Comparison of ENCODE assay signal across 1 cellular context in the genomic region with DNA sequence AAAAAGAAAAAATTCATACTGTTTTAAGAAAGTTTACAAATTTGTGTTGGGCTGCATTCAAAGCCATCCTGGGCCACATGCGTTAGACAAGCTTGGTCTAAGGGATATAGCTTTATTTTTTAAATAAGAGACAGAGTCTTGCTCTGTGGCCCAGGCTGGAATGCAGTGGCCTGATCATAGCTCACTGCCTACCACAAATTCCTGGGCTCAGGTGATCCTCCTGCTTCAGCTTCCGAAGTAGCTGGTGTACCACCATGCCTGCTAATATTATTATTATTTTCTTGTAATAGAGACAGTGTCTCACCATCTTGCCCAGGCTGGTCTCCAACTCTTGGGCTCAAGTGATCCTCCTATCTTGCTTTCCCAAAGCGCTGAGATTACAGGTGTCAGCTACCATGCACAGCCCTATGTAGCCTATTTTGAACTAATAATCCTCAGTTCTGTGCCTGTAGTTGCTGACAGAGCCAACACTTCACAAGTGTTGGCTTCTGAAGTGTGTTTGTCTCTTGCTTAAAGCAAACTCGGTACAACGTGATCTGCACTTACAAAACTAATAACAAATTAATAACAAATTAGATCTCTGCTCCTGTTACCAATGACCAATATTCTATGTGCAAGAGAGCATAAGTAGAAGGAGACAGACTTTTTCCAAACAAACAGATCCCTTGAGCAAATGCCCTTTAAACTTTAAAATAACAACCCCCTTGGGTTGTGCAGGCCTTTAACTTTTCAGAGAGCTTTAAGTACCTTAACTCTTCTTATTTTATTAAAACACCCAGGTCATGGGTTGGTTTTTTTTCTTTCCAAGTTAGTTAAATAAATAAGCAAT.
TF ChIP-seq lines count a peak whose summit lies in the region.

No MANE protein-coding gene starts in this region.

TF ChIP-seq in GM23338, 12 proteins besides CTCF, POLR2A, EP300 and RAD21 (continued from another document):
- TF ChIP-seq ZNF462 (CRISPR knock-in tag; IDR thresholded peaks at IDR 0.05) (no peak), EZH2phosphoT487 (IDR thresholded peaks at IDR 0.05; ENCODE audit: unreplicated experiment) (no peak), ETS1 (IDR thresholded peaks at IDR 0.05) (no peak), EZH2 (IDR thresholded peaks at IDR 0.05; ENCODE audit: low read depth, unreplicated experiment) (no peak)
